Comparison of ENCODE assay signal across 8 cellular contexts in the genomic region with DNA sequence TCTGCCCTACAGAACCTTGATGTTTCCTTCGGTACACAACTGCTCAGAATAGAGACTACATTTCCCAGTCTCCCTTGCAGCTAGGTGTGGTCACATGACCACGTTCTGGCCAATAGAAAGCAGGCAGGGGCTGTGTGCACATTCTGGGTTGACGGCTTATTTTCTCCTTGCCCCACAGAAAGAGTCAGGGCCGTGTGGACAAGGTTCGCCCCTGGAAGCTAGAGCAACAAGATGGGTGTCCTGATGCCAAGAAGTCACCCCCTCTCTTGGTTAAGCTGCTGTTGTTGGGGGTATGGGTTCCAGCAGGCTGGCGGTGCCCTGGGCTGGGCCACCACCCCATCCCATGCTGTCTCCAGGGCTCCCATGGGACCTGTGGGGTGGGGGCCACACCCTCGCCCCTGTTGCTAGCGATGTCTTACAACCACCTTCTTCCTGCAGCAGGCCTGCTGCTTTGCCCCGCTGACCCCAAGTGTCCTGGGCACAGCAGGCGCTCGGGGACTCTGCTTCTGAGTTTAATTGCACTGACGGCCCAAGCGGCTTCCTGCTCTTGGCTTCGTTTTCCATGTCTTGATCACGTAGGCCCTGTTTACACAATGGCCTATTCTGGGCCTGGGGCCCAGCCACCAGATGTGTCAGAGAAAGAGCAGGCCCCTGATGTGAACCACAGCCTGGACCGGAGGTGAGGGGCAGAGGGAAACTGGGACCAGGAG. TPM values are rescaled to one million over a fixed set of nuclear protein-coding genes. Genes with fewer than 3 reads are reported as not detected.
DNase-seq lines count a peak whose midpoint lies in the region; FAIRE-seq and TF ChIP-seq lines count a peak whose summit lies in the region.

No MANE protein-coding gene starts in this region.

- FAIRE-seq in GM19239 (lab: Jason Lieb, UNC): peak; percentile 99
- FAIRE-seq in D721Med (lab: Jason Lieb, UNC): no peak

- peak overlapping the region; percentile 42 for H3K4me3 ChIP-seq in BE2C (ENCODE audit: low read depth, low read length)

- H3K27me3 Mint-ChIP-seq in activated naive CD8-positive, alpha-beta T cell treated with anti-CD3 and anti-CD28 coated beads for 36 hours: no peaks in the 10 kb centered on the region
- H3K27me3 Mint-ChIP-seq in glutamatergic neuron (ENCODE audit: unreplicated experiment) (peaks cover 21% of the 10 kb centered on the region), osteocyte (ENCODE audit: unreplicated experiment) (no peaks in the 10 kb centered on the region)

- DNase-seq in BE2C (peak; percentile 82), GM19239 (ENCODE audit: insufficient read length, low spot score) (peak; percentile 66), HT-29 (ENCODE audit: low spot score) (peak; percentile 67), OCI-M1 (lab: John Stamatoyannopoulos, UW) (peak; percentile 69), glutamatergic neuron (peak; percentile 69), osteocyte (ENCODE audit: extremely low spot score, unreplicated experiment) (peak; percentile 90), D721Med (ENCODE audit: insufficient read length, low spot score) (no peak)
- DNase-seq in activated naive CD8-positive, alpha-beta T cell treated with anti-CD3 and anti-CD28 coated beads for 36 hours: peak; percentile 48

- H3K4me3 Mint-ChIP-seq in activated naive CD8-positive, alpha-beta T cell treated with anti-CD3 and anti-CD28 coated beads for 36 hours: no peak overlapping the region
- H3K4me3 Mint-ChIP-seq in glutamatergic neuron (ENCODE audit: unreplicated experiment): no peak overlapping the region
- H3K4me3 Mint-ChIP-seq in osteocyte (ENCODE audit: unreplicated experiment): no peak overlapping the region

- H3K9me3 ChIP-seq in BE2C: no peaks in the 10 kb centered on the region

- H3K4me1 ChIP-seq in BE2C: peaks cover 16% of the 10 kb centered on the region

- no peaks in the 10 kb centered on the region for H3K9me3 Mint-ChIP-seq in activated naive CD8-positive, alpha-beta T cell treated with anti-CD3 and anti-CD28 coated beads for 36 hours
- H3K9me3 Mint-ChIP-seq in glutamatergic neuron (ENCODE audit: unreplicated experiment) (peaks cover 16% of the 10 kb centered on the region), osteocyte (ENCODE audit: unreplicated experiment) (no peaks in the 10 kb centered on the region)

- no peak overlapping the region for H3K27ac Mint-ChIP-seq in activated naive CD8-positive, alpha-beta T cell treated with anti-CD3 and anti-CD28 coated beads for 36 hours
- H3K27ac Mint-ChIP-seq in glutamatergic neuron (ENCODE audit: unreplicated experiment) (peak overlapping the region; percentile 59), osteocyte (ENCODE audit: unreplicated experiment) (peak overlapping the region; percentile 93)

- no peaks in the 10 kb centered on the region for H3K36me3 Mint-ChIP-seq in activated naive CD8-positive, alpha-beta T cell treated with anti-CD3 and anti-CD28 coated beads for 36 hours
- H3K36me3 Mint-ChIP-seq in glutamatergic neuron (ENCODE audit: unreplicated experiment) (no peaks in the 10 kb centered on the region), osteocyte (ENCODE audit: unreplicated experiment) (peaks cover 22% of the 10 kb centered on the region)

- no peak for TF ChIP-seq CTCF in BE2C (IDR thresholded peaks at IDR 0.05; ENCODE audit: low read depth, low read length)
- TF ChIP-seq CTCF in glutamatergic neuron (IDR thresholded peaks at IDR 0.05; ENCODE audit: partially characterized antibody, unreplicated experiment): no peak
- no peak for TF ChIP-seq CTCF in osteocyte (IDR thresholded peaks at IDR 0.05)
- TF ChIP-seq CTCF in D721Med (IDR thresholded peaks at IDR 0.05; ENCODE audit: insufficient read depth, missing control alignments): no peak

- H3K27me3 ChIP-seq in BE2C: no peaks in the 10 kb centered on the region

- H3K36me3 ChIP-seq in BE2C: no peaks in the 10 kb centered on the region

- H3K4me1 Mint-ChIP-seq in activated naive CD8-positive, alpha-beta T cell treated with anti-CD3 and anti-CD28 coated beads for 36 hours: peaks cover 3% of the 10 kb centered on the region
- peaks cover 24% of the 10 kb centered on the region for H3K4me1 Mint-ChIP-seq in glutamatergic neuron (ENCODE audit: low read depth, unreplicated experiment)
- H3K4me1 Mint-ChIP-seq in osteocyte (ENCODE audit: unreplicated experiment): peaks cover 72% of the 10 kb centered on the region

RNA-seq across cellular contexts. Expression of gene ABTB1, which starts 24.9 kb away (rescaled TPM):
- polyA plus RNA-seq in BE2C (2012; ENCODE audit: insufficient read depth, insufficient read length, low read depth): 4.2 TPM
- total RNA-seq in HT-29 (2014; rRNA removed; shearing (Covaris generic)): 5.5 and 10.1 TPM in 2 replicates
- total RNA-seq in activated naive CD8-positive, alpha-beta T cell treated with anti-CD3 and anti-CD28 coated beads for 36 hours: 1 to 10 TPM; 6.8 to 8.0 TPM
- total RNA-seq in glutamatergic neuron (ENCODE audit: unreplicated experiment) (35.0 TPM), osteocyte (69.8 and 73.4 TPM in 2 replicates)
